8 cellular contexts compared by ENCODE assay signal in the genomic region with DNA sequence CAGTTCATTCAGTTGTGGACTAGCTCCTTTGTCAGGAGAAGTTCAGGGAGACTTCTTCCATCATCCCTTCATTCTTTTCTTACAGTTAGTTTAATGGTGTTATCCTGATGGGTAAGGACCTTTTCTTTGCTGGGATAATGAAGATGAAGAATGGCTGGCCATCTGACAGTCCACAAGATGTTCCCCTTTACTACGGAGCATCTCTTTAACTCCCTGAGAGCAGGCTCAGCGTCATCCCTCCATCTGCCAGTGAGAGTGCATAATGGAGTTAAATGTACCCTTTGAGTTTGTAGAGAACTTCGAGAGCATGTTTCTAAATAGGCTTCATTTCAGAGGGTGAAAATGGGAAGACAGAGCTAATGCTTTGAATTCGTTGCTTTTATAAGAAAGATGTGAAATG. TPM values are rescaled to one million over a fixed set of nuclear protein-coding genes. Genes with fewer than 3 reads are reported as not detected.
DNase-seq lines count a peak whose midpoint lies in the region; ATAC-seq and TF ChIP-seq lines count a peak whose summit lies in the region.

No MANE protein-coding gene starts in this region.

- H3K4me1 Mint-ChIP-seq in activated naive CD8-positive, alpha-beta T cell treated with anti-CD3 and anti-CD28 coated beads for 36 hours = peaks cover 42% of the 10 kb centered on the region
- H3K4me1 Mint-ChIP-seq in immature natural killer cell = peaks cover 57 to 69% of the 10 kb centered on the region in 2 donors

- no peaks in the 10 kb centered on the region for H3K9me3 ChIP-seq in MG63
- H3K9me3 ChIP-seq in stomach = no peaks in the 10 kb centered on the region

- peaks cover 16% of the 10 kb centered on the region for H3K36me3 ChIP-seq in MG63
- peaks cover 0 to 3% (median 0%) of the 10 kb centered on the region in 4 donors for H3K36me3 ChIP-seq in stomach

- H3K4me1 ChIP-seq in stomach = peaks cover 29 to 67% (median 51%) of the 10 kb centered on the region in 4 donors

- no peak for TF ChIP-seq POLR2A in stomach (IDR thresholded peaks at IDR 0.05)

- H3K4me3 ChIP-seq in MG63 (peak overlapping the region; percentile 80), stomach (peak overlapping the region; percentile 71 to 98 (median 86))

- WGBS in stomach, 5 donors = 0 to 1% (median 1%) methylated on average over 4 of the region's 4 CpGs

- peak overlapping the region; percentile 94 for H3K27ac Mint-ChIP-seq in activated naive CD8-positive, alpha-beta T cell treated with anti-CD3 and anti-CD28 coated beads for 36 hours
- H3K27ac Mint-ChIP-seq in immature natural killer cell = peak overlapping the region; percentile 92 to 99 (median 97)

- no peaks in the 10 kb centered on the region for H3K27me3 Mint-ChIP-seq in activated naive CD8-positive, alpha-beta T cell treated with anti-CD3 and anti-CD28 coated beads for 36 hours
- H3K27me3 Mint-ChIP-seq in immature natural killer cell (ENCODE audit: low read depth in 3 of 3) = peaks cover 5 to 10% (median 8%) of the 10 kb centered on the region in 3 donors

- TF ChIP-seq EP300 in stomach (IDR thresholded peaks at IDR 0.05) = no peak

- peak; percentile 19 for DNase-seq in NCI-H748 (lab: John Stamatoyannopoulos, UW; ENCODE audit: unreplicated experiment)
- DNase-seq in NCI-H748 treated with DMSO at 0.1 percent for 48 hours (lab: John Stamatoyannopoulos, UW) = no peak
- DNase-seq in MG63 = no peak
- DNase-seq in activated naive CD8-positive, alpha-beta T cell treated with anti-CD3 and anti-CD28 coated beads for 36 hours = no peak
- no peak for DNase-seq in immature natural killer cell
- no peak for DNase-seq in stomach
- no peak for DNase-seq in stimulated activated CD8-positive, alpha-beta memory T cell treated with anti-CD3 and anti-CD28 coated beads, Interleukin-4, amount 100 ng/mL, for 48 hours

- H3K27me3 ChIP-seq in MG63 = no peaks in the 10 kb centered on the region
- no peaks in the 10 kb centered on the region for H3K27me3 ChIP-seq in stomach

- ATAC-seq in HG02642 (IDR thresholded peaks at IDR 0.05; ENCODE audit: poor library complexity, unreplicated experiment) = no peak

- H3K36me3 Mint-ChIP-seq in activated naive CD8-positive, alpha-beta T cell treated with anti-CD3 and anti-CD28 coated beads for 36 hours = peaks cover 30% of the 10 kb centered on the region
- peaks cover 0 to 3% (median 0%) of the 10 kb centered on the region in 3 donors for H3K36me3 Mint-ChIP-seq in immature natural killer cell

- no peak for TF ChIP-seq CTCF in stomach (IDR thresholded peaks at IDR 0.05)

- no peaks in the 10 kb centered on the region for H3K9me3 Mint-ChIP-seq in activated naive CD8-positive, alpha-beta T cell treated with anti-CD3 and anti-CD28 coated beads for 36 hours
- H3K9me3 Mint-ChIP-seq in immature natural killer cell = peaks cover 0 to 2% (median 0%) of the 10 kb centered on the region in 6 donors

- peak overlapping the region; percentile 98 for H3K4me3 Mint-ChIP-seq in activated naive CD8-positive, alpha-beta T cell treated with anti-CD3 and anti-CD28 coated beads for 36 hours
- peak overlapping the region; percentile 97 to 100 (median 98) for H3K4me3 Mint-ChIP-seq in immature natural killer cell

- peak overlapping the region in 4 of 5 donors; percentile 99 to 100 (median 100) for H3K27ac ChIP-seq in stomach

- intact Hi-C loops in stomach (cut with DNase I; ENCODE audit: low total_unique reads) = loop anchor here (5.0 kb wide), 1 partner anchor 142 kb away; a partner anchor contains a TSS

RNA-seq across cellular contexts. Expression of a gene that starts 1.6 kb away (rescaled TPM):
- 10.9 and 11.0 TPM in 2 replicates for total RNA-seq in MG63 (2014; rRNA removed; shearing (Covaris generic); ENCODE audit: low replicate concordance)
- 10 to 100 TPM; 38.5 to 39.5 TPM for total RNA-seq in activated naive CD8-positive, alpha-beta T cell treated with anti-CD3 and anti-CD28 coated beads for 36 hours
- polyA plus RNA-seq in immature natural killer cell (10 to 100 TPM in 1 of 3 donors, 1 to 10 TPM in 2; 4.6 to 23.1 (median 8.6) TPM), stomach (1 to 10 TPM; 4.3 to 6.0 (median 5.7) TPM)
- total RNA-seq in stomach = 100 to 1,000 TPM in 3 of 5 donors, 10 to 100 TPM in 2; 75.0 to 164 (median 116) TPM
